In genomic region chr11:108518581-108518980, GRCh38 we compare ENCODE assay signal across 28 cellular contexts. TPM values are rescaled to one million over a fixed set of nuclear protein-coding genes. Genes with fewer than 3 reads are reported as not detected.
"Had no signal": no experiment of that assay in that cellular context is flagged by ENCODE, and none has a peak within 500 bp of the region (broad histone marks: within the 10 kb centered on the region; RNA-seq: fewer than 3 reads in every experiment).

No MANE protein-coding gene starts in this region.

- H3K9me3 ChIP-seq: colonic mucosa, gastrocnemius medialis, lower lobe of right lung, right lobe of liver, suprapubic skin, transverse colon had no signal

- H3K4me1 Mint-ChIP-seq: endodermal cell; naive thymus-derived CD8-positive, alpha-beta T cell; neural crest cell; stimulated activated naive CD8-positive, alpha-beta T cell treated with anti-CD3 and anti-CD28 coated beads, Interleukin-15, amount 100 ng/mL, for 72 hours had no signal

- H3K79me2 ChIP-seq: parathyroid adenoma had no signal

- H3K4me1 ChIP-seq: colonic mucosa, gastrocnemius medialis, lower lobe of right lung, parathyroid adenoma, right lobe of liver, suprapubic skin, transverse colon had no signal

- DNase-seq: colonic mucosa; effector CD8-positive, alpha-beta T cell; endodermal cell; foreskin fibroblast; gastrocnemius medialis; head of caudate nucleus; left ventricle myocardium superior; lower lobe of right lung; midbrain; naive thymus-derived CD8-positive, alpha-beta T cell; right lobe of liver; small intestine; stimulated activated CD4-positive, alpha-beta T cell treated with anti-CD3 and anti-CD28 coated beads, Interleukin-12 subunit alpha, Interleukin-12 subunit beta, amount 100 ng/mL, for 4 hours; stimulated activated CD4-positive, alpha-beta T cell treated with anti-CD3 and anti-CD28 coated beads, Interleukin-1b, Interleukin-23, amount 100 ng/mL, for 48 hours; stimulated activated CD4-positive, alpha-beta T cell treated with anti-CD3 and anti-CD28 coated beads, Interleukin-4, amount 100 ng/mL, for 1 hour; stimulated activated CD8-positive, alpha-beta memory T cell treated with anti-CD3 and anti-CD28 coated beads, Interleukin-4, amount 100 ng/mL, for 48 hours; stimulated activated naive CD4-positive, alpha-beta T cell; stimulated activated naive CD8-positive, alpha-beta T cell treated with anti-CD3 and anti-CD28 coated beads, Interleukin-15, amount 100 ng/mL, for 72 hours; transverse colon had no signal

- ATAC-seq: esophagus mucosa; gastrocnemius medialis; left ventricle myocardium superior; lower lobe of right lung; naive thymus-derived CD8-positive, alpha-beta T cell; right lobe of liver; stimulated activated naive CD8-positive, alpha-beta T cell treated with anti-CD3 and anti-CD28 coated beads, Interleukin-15, amount 100 ng/mL, for 72 hours had no signal

- H3K27me3 ChIP-seq: colonic mucosa, gastrocnemius medialis, right lobe of liver, suprapubic skin, transverse colon had no signal

- H3K4me3 ChIP-seq: colonic mucosa, gastrocnemius medialis, lower lobe of right lung, right lobe of liver, suprapubic skin, transverse colon had no signal

- H3K27me3 Mint-ChIP-seq: dendritic cell treated with granulocyte-macrophage colony-stimulating factor and Interleukin-4, amounts not matched to agents 40 ng/mL and 50 ng/mL, for 4 days; naive thymus-derived CD8-positive, alpha-beta T cell; progenitor cell of endocrine pancreas; stimulated activated naive CD8-positive, alpha-beta T cell treated with anti-CD3 and anti-CD28 coated beads, Interleukin-15, amount 100 ng/mL, for 72 hours had no signal

- H3K36me3 ChIP-seq: colonic mucosa, gastrocnemius medialis had no signal

- H3K9me3 Mint-ChIP-seq: dendritic cell treated with granulocyte-macrophage colony-stimulating factor and Interleukin-4, amounts not matched to agents 40 ng/mL and 50 ng/mL, for 4 days; endodermal cell; naive thymus-derived CD8-positive, alpha-beta T cell; stimulated activated naive CD8-positive, alpha-beta T cell treated with anti-CD3 and anti-CD28 coated beads, Interleukin-15, amount 100 ng/mL, for 72 hours had no signal

- H3K4me3 Mint-ChIP-seq: dendritic cell treated with granulocyte-macrophage colony-stimulating factor and Interleukin-4, amounts not matched to agents 40 ng/mL and 50 ng/mL, for 4 days; endodermal cell; naive thymus-derived CD8-positive, alpha-beta T cell; neural crest cell; stimulated activated naive CD8-positive, alpha-beta T cell treated with anti-CD3 and anti-CD28 coated beads, Interleukin-15, amount 100 ng/mL, for 72 hours had no signal

- H2AFZ ChIP-seq: parathyroid adenoma had no signal

- H3K9ac ChIP-seq: parathyroid adenoma had no signal

- H3K27ac Mint-ChIP-seq: dendritic cell treated with granulocyte-macrophage colony-stimulating factor and Interleukin-4, amounts not matched to agents 40 ng/mL and 50 ng/mL, for 4 days; endodermal cell; naive thymus-derived CD8-positive, alpha-beta T cell; progenitor cell of endocrine pancreas; stimulated activated naive CD8-positive, alpha-beta T cell treated with anti-CD3 and anti-CD28 coated beads, Interleukin-15, amount 100 ng/mL, for 72 hours had no signal

- H3K27ac ChIP-seq: colonic mucosa, epithelial cell of prostate, gastrocnemius medialis, lower lobe of right lung, parathyroid adenoma, right lobe of liver, suprapubic skin, transverse colon had no signal

RNA-seq across cellular contexts. Expression of gene C11orf65, which starts 51.3 kb away (rescaled TPM):
- total RNA-seq: chondrocyte, glomerular endothelial cell had no signal
